ENCODE assay signal across 19 cellular contexts in genomic region chr1:35915693-35916092, GRCh38.
"Had no signal": no experiment of that assay in that cellular context is flagged by ENCODE, and none has a peak within 500 bp of the region (broad histone marks: within the 10 kb centered on the region; RNA-seq: fewer than 3 reads in every experiment).

No MANE protein-coding gene starts in this region.

- H3K27ac Mint-ChIP-seq: activated CD4-positive, alpha-beta memory T cell treated with anti-CD3 and anti-CD28 coated beads for 36 hours; activated CD8-positive, alpha-beta memory T cell treated with anti-CD3 and anti-CD28 coated beads, Interleukin-2, amount 10 ng/mL, durations not matched to agents 7 days and 5 days; activated T-helper 2 cell treated with anti-CD3 and anti-CD28 coated beads, Interferon-gamma antibody, Interleukin-2, Interleukin-4, amounts not matched to agents 10 μg/mL and 5 μg/mL and 100 μg/mL, durations not matched to agents 14 hours and 24 hours and 36 hours; progenitor cell of endocrine pancreas had no signal

- DNase-seq: activated CD4-positive, alpha-beta memory T cell treated with anti-CD3 and anti-CD28 coated beads for 36 hours; activated CD4-positive, alpha-beta T cell treated with anti-CD3 and anti-CD28 coated beads for 1 hour; activated CD8-positive, alpha-beta memory T cell treated with anti-CD3 and anti-CD28 coated beads, Interleukin-2, amount 10 ng/mL, durations not matched to agents 7 days and 5 days; activated naive CD4-positive, alpha-beta T cell treated with anti-CD3 and anti-CD28 coated beads, Interleukin-2, amount 50 U/mL, for 16 hours; activated T-cell treated with anti-CD3 and anti-CD28 coated beads, Interleukin-2, amount 50 U/mL, for 1 hour; caudate nucleus; effector CD8-positive, alpha-beta T cell; foreskin melanocyte; head of caudate nucleus; left cardiac atrium; lower lobe of right lung; right cardiac atrium; stomach; testis; upper lobe of left lung had no signal

- H3K9me3 Mint-ChIP-seq: activated CD4-positive, alpha-beta memory T cell treated with anti-CD3 and anti-CD28 coated beads for 36 hours; activated T-helper 2 cell treated with anti-CD3 and anti-CD28 coated beads, Interferon-gamma antibody, Interleukin-2, Interleukin-4, amounts not matched to agents 10 μg/mL and 5 μg/mL and 100 μg/mL, durations not matched to agents 14 hours and 24 hours and 36 hours had no signal

- H3K4me1 Mint-ChIP-seq: activated CD8-positive, alpha-beta memory T cell treated with anti-CD3 and anti-CD28 coated beads, Interleukin-2, amount 10 ng/mL, durations not matched to agents 7 days and 5 days had no signal

- H3K4me3 Mint-ChIP-seq: activated CD4-positive, alpha-beta memory T cell treated with anti-CD3 and anti-CD28 coated beads for 36 hours; activated CD8-positive, alpha-beta memory T cell treated with anti-CD3 and anti-CD28 coated beads, Interleukin-2, amount 10 ng/mL, durations not matched to agents 7 days and 5 days had no signal

- H3K27me3 ChIP-seq: stomach, testis, upper lobe of left lung had no signal

- H3K27ac ChIP-seq: coronary artery, lower lobe of right lung, stomach, testis, upper lobe of left lung, VCaP had no signal

- ATAC-seq: activated CD8-positive, alpha-beta memory T cell treated with anti-CD3 and anti-CD28 coated beads, Interleukin-2, amount 10 ng/mL, durations not matched to agents 7 days and 5 days; left cardiac atrium; lower lobe of right lung; right cardiac atrium had no signal

- H3K27me3 Mint-ChIP-seq: activated CD4-positive, alpha-beta memory T cell treated with anti-CD3 and anti-CD28 coated beads for 36 hours; activated CD8-positive, alpha-beta memory T cell treated with anti-CD3 and anti-CD28 coated beads, Interleukin-2, amount 10 ng/mL, durations not matched to agents 7 days and 5 days; progenitor cell of endocrine pancreas had no signal

- H3K9me3 ChIP-seq: lower lobe of right lung, stomach, testis, upper lobe of left lung had no signal

- H3K4me3 ChIP-seq: coronary artery, lower lobe of right lung, stomach, testis, upper lobe of left lung had no signal

- H3K4me1 ChIP-seq: lower lobe of right lung, stomach, testis, upper lobe of left lung had no signal
